8 cellular contexts compared by ENCODE assay signal in genomic region chr2:46942891-46943626, GRCh38. TPM values are rescaled to one million over a fixed set of nuclear protein-coding genes. Genes with fewer than 3 reads are reported as not detected.
DNase-seq lines count a peak whose midpoint lies in the region; ATAC-seq and TF ChIP-seq lines count a peak whose summit lies in the region.

No MANE protein-coding gene starts in this region.

- intact Hi-C loops in head of caudate nucleus (cut with DNase I): no loop called here

- H3K9me3 ChIP-seq in RWPE2 (ENCODE audit: severe bottlenecking) (no peaks in the 10 kb centered on the region), skeletal muscle satellite cell (replicated peaks; ENCODE audit: low read length) (no peaks in the 10 kb centered on the region)

- peak overlapping the region; percentile 88 for H3K4me3 ChIP-seq in GM12875 (ENCODE audit: low read depth, low read length)
- H3K4me3 ChIP-seq in RWPE2 (ENCODE audit: severe bottlenecking): peak overlapping the region; percentile 96
- peak overlapping the region; percentile 84 for H3K4me3 ChIP-seq in epithelial cell of proximal tubule (ENCODE audit: low read depth, low read length)
- peak overlapping the region; percentile 96 for H3K4me3 ChIP-seq in skeletal muscle satellite cell (ENCODE audit: low read length)

- H3K27me3 ChIP-seq in RWPE2 (ENCODE audit: insufficient read depth, poor library complexity, severe bottlenecking) (no peaks in the 10 kb centered on the region), skeletal muscle satellite cell (ENCODE audit: control insufficient read depth, insufficient read depth, low read length) (no peaks in the 10 kb centered on the region)

- H3K4me1 ChIP-seq in RWPE2 (ENCODE audit: insufficient read depth, poor library complexity, severe bottlenecking) (peaks cover 6% of the 10 kb centered on the region), skeletal muscle satellite cell (ENCODE audit: control insufficient read depth, insufficient read depth, low read length) (peaks cover 30% of the 10 kb centered on the region)

- in situ Hi-C loops in ACHN (cut with HindIII; ENCODE audit: low pct_ligation_motif_present, low pct_unique_long_range_greater_than_20kb, low sequenced_read_pairs): no loop called here

- H3K9ac ChIP-seq in skeletal muscle satellite cell (ENCODE audit: low read depth, low read length): peak overlapping the region; percentile 90

- H3K4me2 ChIP-seq in skeletal muscle satellite cell (ENCODE audit: low read length): peak overlapping the region; percentile 95

- no peak overlapping the region for H3K27ac ChIP-seq in RWPE2 (ENCODE audit: poor library complexity, severe bottlenecking)

- TF ChIP-seq CTCF in GM12875 (IDR thresholded peaks at IDR 0.05; ENCODE audit: borderline replicate concordance, insufficient read depth, low read depth, low read length) (no peak), RWPE2 (IDR thresholded peaks at IDR 0.05; ENCODE audit: poor library complexity, severe bottlenecking) (no peak), epithelial cell of proximal tubule (conservative IDR thresholded peaks at IDR 0.05; ENCODE audit: low read depth, low read length) (no peak)

- DNase-seq in RWPE2 (ENCODE audit: low spot score) (no peak), epithelial cell of proximal tubule (ENCODE audit: low read depth) (no peak), ACHN (no peak), NCI-H2227 (lab: John Stamatoyannopoulos, UW; ENCODE audit: unreplicated experiment) (no peak), head of caudate nucleus (no peak)
- DNase-seq in activated CD8-positive, alpha-beta memory T cell treated with anti-CD3 and anti-CD28 coated beads, Interleukin-2, amount 50 U/mL, for 4 hours: no peak

- H3K36me3 ChIP-seq in RWPE2 (ENCODE audit: low read depth) (peaks cover 28% of the 10 kb centered on the region), skeletal muscle satellite cell (ENCODE audit: insufficient read depth, low read length) (peaks cover 23% of the 10 kb centered on the region)

- no peak for ATAC-seq in RWPE2 (ENCODE audit: low read depth)

RNA-seq across cellular contexts. Expression of gene TTC7A, which starts 2.0 kb away (rescaled TPM):
- 15.7 and 24.6 TPM in 2 replicates for total RNA-seq in epithelial cell of proximal tubule
- 19.3 and 21.6 TPM in 2 replicates for total RNA-seq in skeletal muscle satellite cell (2012; rRNA removed)

RNA-seq across cellular contexts. Expression of gene MCFD2, which starts 27.5 kb away (rescaled TPM):
- total RNA-seq in epithelial cell of proximal tubule: 36.3 and 72.4 TPM in 2 replicates
- 146 and 148 TPM in 2 replicates for total RNA-seq in skeletal muscle satellite cell (2012; rRNA removed)
